ENCODE assay signal across 31 cellular contexts in the genomic region with DNA sequence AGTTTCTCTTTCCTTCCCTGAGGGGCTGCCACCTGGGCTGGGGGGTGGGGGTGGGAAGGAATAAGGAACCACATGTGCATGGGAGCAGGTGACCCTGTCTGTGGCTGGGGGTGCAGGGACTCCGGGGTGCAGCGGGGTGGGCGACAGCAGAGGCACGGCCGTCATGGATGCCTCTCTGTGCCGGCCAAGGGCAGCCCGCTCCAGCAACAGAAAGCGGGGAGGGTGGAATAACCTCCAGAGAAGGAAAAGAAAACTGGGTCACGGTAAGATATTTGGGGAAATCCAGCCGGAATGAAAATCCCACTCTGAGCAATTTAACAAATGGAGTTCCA.
"Had no signal": no experiment of that assay in that cellular context is flagged by ENCODE, and none has a peak within 500 bp of the region (broad histone marks: within the 10 kb centered on the region; RNA-seq: fewer than 3 reads in every experiment).

No MANE protein-coding gene starts in this region.

- H3K4me3 ChIP-seq: coronary artery, esophagus squamous epithelium, heart right ventricle, left lung, mucosa of descending colon, ovary, psoas muscle, smooth muscle cell, stomach, testis, tibial artery had no signal

- H3K27ac Mint-ChIP-seq: mesothelial cell of epicardium; naive B cell; natural killer cell treated with Interleukin-12 subunit alpha and Interleukin-12 subunit beta and Interleukin-15 and Interleukin-18, amount 100 ng/mL, for 72 hours; type B pancreatic cell had no signal

- H3K36me3 ChIP-seq: ovary had no signal

- H3K9me3 ChIP-seq: esophagus squamous epithelium, heart right ventricle, left lung, mucosa of descending colon, ovary, psoas muscle, stomach, testis, tibial artery had no signal

- ATAC-seq: heart right ventricle; left cardiac atrium; left lung; mucosa of descending colon; natural killer cell treated with Interleukin-12 subunit alpha and Interleukin-12 subunit beta and Interleukin-15 and Interleukin-18, amount 100 ng/mL, for 72 hours; psoas muscle; sciatic nerve had no signal

- H3K4me2 ChIP-seq: smooth muscle cell had no signal

- DNase-seq: dermis blood vessel endothelial cell; effector memory CD4-positive, alpha-beta T cell; erythroblast; esophagus squamous epithelium; foreskin melanocyte; glutamatergic neuron; hippocampal formation; left cardiac atrium; mesenchymal stem cell; mucosa of descending colon; naive B cell; nucleus accumbens; ovary; stimulated activated CD4-positive, alpha-beta T cell treated with anti-CD3 and anti-CD28 coated beads, Interleukin-12 subunit alpha, Interleukin-12 subunit beta, amount 100 ng/mL, for 4 hours; stimulated activated CD4-positive, alpha-beta T cell treated with anti-CD3 and anti-CD28 coated beads, Interleukin-1b, Interleukin-23, amount 100 ng/mL, for 48 hours; stimulated activated CD4-positive, alpha-beta T cell treated with anti-CD3 and anti-CD28 coated beads, Interleukin-4, amount 100 ng/mL, for 1 hour; stimulated activated CD8-positive, alpha-beta memory T cell treated with anti-CD3 and anti-CD28 coated beads, Interleukin-4, amount 100 ng/mL, for 48 hours; stimulated activated naive CD4-positive, alpha-beta T cell treated with Interleukin-2 at 50 U/mL for 16 hours; stomach; testis; tibial artery had no signal

- H3K36me3 Mint-ChIP-seq: naive B cell; natural killer cell treated with Interleukin-12 subunit alpha and Interleukin-12 subunit beta and Interleukin-15 and Interleukin-18, amount 100 ng/mL, for 72 hours; type B pancreatic cell had no signal

- H3K27ac ChIP-seq: coronary artery, esophagus squamous epithelium, heart right ventricle, left lung, ovary, psoas muscle, stomach, testis, tibial artery had no signal

- H3K4me3 Mint-ChIP-seq: mesothelial cell of epicardium; natural killer cell treated with Interleukin-12 subunit alpha and Interleukin-12 subunit beta and Interleukin-15 and Interleukin-18, amount 100 ng/mL, for 72 hours; type B pancreatic cell had no signal

- H3K27me3 ChIP-seq: esophagus squamous epithelium, heart right ventricle, left lung, ovary, stomach, testis, tibial artery had no signal

- H3K9me3 Mint-ChIP-seq: mesothelial cell of epicardium; naive B cell; natural killer cell treated with Interleukin-12 subunit alpha and Interleukin-12 subunit beta and Interleukin-15 and Interleukin-18, amount 100 ng/mL, for 72 hours; type B pancreatic cell had no signal

- H3K27me3 Mint-ChIP-seq: naive B cell; natural killer cell treated with Interleukin-12 subunit alpha and Interleukin-12 subunit beta and Interleukin-15 and Interleukin-18, amount 100 ng/mL, for 72 hours; type B pancreatic cell had no signal

- FAIRE-seq: islet of Langerhans had no signal
